19 cellular contexts compared by ENCODE assay signal in the genomic region with DNA sequence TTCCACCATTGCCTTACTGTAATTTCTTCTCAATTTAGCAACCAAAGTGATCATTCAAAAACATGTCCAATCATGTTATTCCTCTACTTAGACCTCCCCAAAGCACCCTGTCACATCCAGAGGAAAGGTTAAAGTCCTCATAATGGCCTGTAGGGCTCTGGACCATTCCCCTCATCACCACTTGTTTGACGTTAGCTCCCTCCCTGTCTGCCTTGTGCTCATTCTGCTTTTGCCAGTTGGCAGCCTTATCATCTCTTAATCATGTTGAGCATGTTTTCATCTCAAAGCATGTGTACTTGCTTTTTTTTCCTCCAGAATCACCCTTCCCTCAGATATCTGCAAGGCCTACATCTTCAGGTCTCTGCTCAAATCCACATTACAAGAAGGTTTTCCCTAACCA. TPM values are rescaled to one million over a fixed set of nuclear protein-coding genes. Genes with fewer than 3 reads are reported as not detected.
A peak's percentile ranks its signal among the peaks of the same experiment; 100 is the strongest.
DNase-seq lines count a peak whose midpoint lies in the region; ATAC-seq and TF ChIP-seq lines count a peak whose summit lies in the region.
"Had no signal": no experiment of that assay in that cellular context is flagged by ENCODE, and none has a peak within 500 bp of the region (broad histone marks: within the 10 kb centered on the region; RNA-seq: fewer than 3 reads in every experiment).

No MANE protein-coding gene starts in this region.

- H3K9me3 Mint-ChIP-seq in activated naive CD4-positive, alpha-beta T cell treated with anti-CD3 and anti-CD28 coated beads for 36 hours = no peaks in the 10 kb centered on the region
- peaks cover 6% of the 10 kb centered on the region for H3K9me3 Mint-ChIP-seq in stimulated activated effector memory CD8-positive, alpha-beta T cell treated with anti-CD3 and anti-CD28 coated beads, Interleukin-12 subunit alpha, Interleukin-12 subunit beta, amount 100 ng/mL, for 72 hours
- H3K9me3 Mint-ChIP-seq in chondrocyte (ENCODE audit: low read depth) = peaks cover 5% of the 10 kb centered on the region

- H3K36me3 ChIP-seq in OCI-LY7 (ENCODE audit: insufficient read depth, low read length) (0 out of 2 replicates have a peak, but pooled peaks cover 9% of the 10 kb centered on the region), HAP-1 (replicated peaks) (no peaks in the 10 kb centered on the region)

- H3K4me2 ChIP-seq in OCI-LY7 (ENCODE audit: low read length) = 0 out of 2 replicates have a peak overlapping the region, but pooled peaks have one; percentile 18

- H3K27ac ChIP-seq in OCI-LY7 (ENCODE audit: low read depth, low read length, poor library complexity, severe bottlenecking) = peak overlapping the region; percentile 97

- no peaks in the 10 kb centered on the region for H3K27me3 ChIP-seq in HAP-1 (ENCODE audit: low read depth)

- peaks cover 88% of the 10 kb centered on the region for H3K79me2 ChIP-seq in OCI-LY7 (ENCODE audit: insufficient read depth, low read depth, low read length)

- H3K9me2 ChIP-seq in OCI-LY7 (ENCODE audit: insufficient read depth, low read length) = no peaks in the 10 kb centered on the region

- POLR2A ChIA-PET in OCI-LY7 (lab: Charles Lee) = interaction anchor here (2.2 kb wide), 1 partner anchor 22 kb away, joined by 4 read pairs; no protein-coding TSS in a partner anchor

- H3K27me3 Mint-ChIP-seq in activated naive CD4-positive, alpha-beta T cell treated with anti-CD3 and anti-CD28 coated beads for 36 hours (ENCODE audit: low read depth) = no peaks in the 10 kb centered on the region
- no peaks in the 10 kb centered on the region for H3K27me3 Mint-ChIP-seq in chondrocyte (ENCODE audit: low read depth)

- no TSS peak for BruUV-seq in OCI-LY7 (replicated peaks; lab: Mats Ljungman, UMichigan)

- H3K4me1 ChIP-seq in OCI-LY7 (ENCODE audit: insufficient read depth, low read length, poor library complexity, severe bottlenecking) = peaks cover 96% of the 10 kb centered on the region
- H3K4me1 ChIP-seq in HAP-1 = peaks cover 3% of the 10 kb centered on the region

- H3K9me3 ChIP-seq in OCI-LY7 (ENCODE audit: low read length) (no peaks in the 10 kb centered on the region), HAP-1 (no peaks in the 10 kb centered on the region)

- H3K36me3 Mint-ChIP-seq in activated naive CD4-positive, alpha-beta T cell treated with anti-CD3 and anti-CD28 coated beads for 36 hours (ENCODE audit: low read depth) = no peaks in the 10 kb centered on the region
- peaks cover 23% of the 10 kb centered on the region for H3K36me3 Mint-ChIP-seq in stimulated activated effector memory CD8-positive, alpha-beta T cell treated with anti-CD3 and anti-CD28 coated beads, Interleukin-12 subunit alpha, Interleukin-12 subunit beta, amount 100 ng/mL, for 72 hours
- H3K36me3 Mint-ChIP-seq in chondrocyte (ENCODE audit: low read depth) = peaks cover 3% of the 10 kb centered on the region

- H3K4me3 Mint-ChIP-seq in activated naive CD4-positive, alpha-beta T cell treated with anti-CD3 and anti-CD28 coated beads for 36 hours = no peak overlapping the region
- peak overlapping the region; percentile 3 for H3K4me3 Mint-ChIP-seq in stimulated activated effector memory CD8-positive, alpha-beta T cell treated with anti-CD3 and anti-CD28 coated beads, Interleukin-12 subunit alpha, Interleukin-12 subunit beta, amount 100 ng/mL, for 72 hours
- H3K4me3 Mint-ChIP-seq in chondrocyte (ENCODE audit: unreplicated experiment) = no peak overlapping the region
- H3K4me3 Mint-ChIP-seq: T-helper 1 cell treated with Interleukin-12 subunit alpha and Interleukin-12 subunit beta and Interleukin-4 antibody, amounts not matched to agents 30 μg/mL and 1 μg/mL, for 36 hours had no signal

- no peak overlapping the region for H2AFZ ChIP-seq in OCI-LY7 (ENCODE audit: low read length)

- CTCF ChIA-PET in activated naive CD4-positive, alpha-beta T cell treated with anti-CD3 and anti-CD28 coated beads for 36 hours (lab: Charles Lee) = no interaction called here
- CTCF ChIA-PET in OCI-LY7 (lab: Charles Lee; ENCODE audit: unreplicated experiment) = no interaction called here

- H4K20me1 ChIP-seq in OCI-LY7 (ENCODE audit: insufficient read depth, low read length) = no peaks in the 10 kb centered on the region

- intact Hi-C loops in activated naive CD4-positive, alpha-beta T cell treated with anti-CD3 and anti-CD28 coated beads for 36 hours (cut with micrococcal nuclease) = no loop called here
- intact Hi-C loops in OCI-LY7 (cut with micrococcal nuclease; ENCODE audit: unreplicated experiment) = no loop called here

- DNase-seq in activated naive CD4-positive, alpha-beta T cell treated with anti-CD3 and anti-CD28 coated beads for 36 hours = no peak
- no peak for DNase-seq in activated naive CD4-positive, alpha-beta T cell (lab: John Stamatoyannopoulos, UW)
- DNase-seq in OCI-LY7 (ENCODE audit: low spot score) (no peak), choroid plexus epithelial cell (ENCODE audit: low read depth) (peak; percentile 5), HAP-1 (ENCODE audit: low spot score in 2 of 2) (no peak), chondrocyte (ENCODE audit: low spot score) (no peak), GF-D8 (lab: John Stamatoyannopoulos, UW) (no peak)
- DNase-seq in stimulated activated effector memory CD8-positive, alpha-beta T cell treated with anti-CD3 and anti-CD28 coated beads, Interleukin-12 subunit alpha, Interleukin-12 subunit beta, amount 100 ng/mL, for 72 hours (ENCODE audit: low spot score in 2 of 2) = no peak
- DNase-seq: ACHN; caudate nucleus; effector memory CD4-positive, alpha-beta T cell; MM.1S; NCI-H187 treated with DMSO at 0.1 percent for 48 hours; NCI-H510A treated with DMSO at 0.1 percent for 48 hours; stimulated activated CD4-positive, alpha-beta T cell treated with anti-CD3 and anti-CD28 coated beads, Interleukin-15, amount 100 ng/mL, for 24 hours had no signal

- in situ Hi-C loops in HAP-1 (cut with MboI; ENCODE audit: low sequenced_read_pairs) = no loop called here

- H3K4me3 ChIP-seq in OCI-LY7 (ENCODE audit: low read depth, low read length, poor library complexity, severe bottlenecking) = no peak overlapping the region
- no peak overlapping the region for H3K4me3 ChIP-seq in choroid plexus epithelial cell (ENCODE audit: low read depth, low read length)
- H3K4me3 ChIP-seq in HAP-1 = no peak overlapping the region
- H3K4me3 ChIP-seq: GM12878 had no signal

- no peak for ATAC-seq in stimulated activated effector memory CD8-positive, alpha-beta T cell treated with anti-CD3 and anti-CD28 coated beads, Interleukin-12 subunit alpha, Interleukin-12 subunit beta, amount 100 ng/mL, for 72 hours
- ATAC-seq: GM12878, Right ventricle myocardium inferior had no signal

- H3K4me1 Mint-ChIP-seq in activated naive CD4-positive, alpha-beta T cell treated with anti-CD3 and anti-CD28 coated beads for 36 hours (ENCODE audit: low read depth) = peaks cover 87% of the 10 kb centered on the region
- peaks cover 78% of the 10 kb centered on the region for H3K4me1 Mint-ChIP-seq in stimulated activated effector memory CD8-positive, alpha-beta T cell treated with anti-CD3 and anti-CD28 coated beads, Interleukin-12 subunit alpha, Interleukin-12 subunit beta, amount 100 ng/mL, for 72 hours
- peaks cover 28% of the 10 kb centered on the region for H3K4me1 Mint-ChIP-seq in chondrocyte (ENCODE audit: low read depth)

- peak overlapping the region; percentile 44 for H3K27ac Mint-ChIP-seq in activated naive CD4-positive, alpha-beta T cell treated with anti-CD3 and anti-CD28 coated beads for 36 hours
- H3K27ac Mint-ChIP-seq in stimulated activated effector memory CD8-positive, alpha-beta T cell treated with anti-CD3 and anti-CD28 coated beads, Interleukin-12 subunit alpha, Interleukin-12 subunit beta, amount 100 ng/mL, for 72 hours = no peak overlapping the region
- H3K27ac Mint-ChIP-seq in chondrocyte (ENCODE audit: unreplicated experiment) = no peak overlapping the region
- H3K27ac Mint-ChIP-seq: T-helper 1 cell treated with Interleukin-12 subunit alpha and Interleukin-12 subunit beta and Interleukin-4 antibody, amounts not matched to agents 30 μg/mL and 1 μg/mL, for 36 hours had no signal

- TF ChIP-seq CTCF in OCI-LY7 (conservative IDR thresholded peaks at IDR 0.05; ENCODE audit: low read length) = no peak
- no peak for TF ChIP-seq CTCF in choroid plexus epithelial cell (conservative IDR thresholded peaks at IDR 0.05; ENCODE audit: low read depth, low read length)
- no peak for TF ChIP-seq CTCF in chondrocyte (IDR thresholded peaks at IDR 0.05)

RNA-seq across cellular contexts. Expression of gene UBAC2, which starts 25.8 kb away (rescaled TPM):
- total RNA-seq in activated naive CD4-positive, alpha-beta T cell treated with anti-CD3 and anti-CD28 coated beads for 36 hours = 10 to 100 TPM; 43.4 to 44.9 TPM
- total RNA-seq in OCI-LY7 (2014; rRNA removed; shearing (Covaris generic)) = 26.8 and 33.4 TPM in 2 replicates
- total RNA-seq in OCI-LY7 (2022) = 25.6 and 28.5 TPM in 2 replicates
- total RNA-seq in chondrocyte = 70.8 to 76.0 TPM (median 74.9 TPM) in 3 replicates

RNA-seq across cellular contexts. Expression of gene GPR18, which starts 31.7 kb away (rescaled TPM):
- 1 to 10 TPM; 2.4 TPM for total RNA-seq in activated naive CD4-positive, alpha-beta T cell treated with anti-CD3 and anti-CD28 coated beads for 36 hours
- 6.6 and 13.7 TPM in 2 replicates for total RNA-seq in OCI-LY7 (2014; rRNA removed; shearing (Covaris generic))
- total RNA-seq in OCI-LY7 (2022) (10.9 and 15.1 TPM in 2 replicates), chondrocyte (not detected in 3 replicates)
- total RNA-seq: fibroblast of villous mesenchyme, Right ventricle myocardium inferior had no signal
